Comparison of ENCODE assay signal across 8 cellular contexts in genomic region chr18:11946756-11947155, GRCh38. TPM values are rescaled to one million over a fixed set of nuclear protein-coding genes. Genes with fewer than 3 reads are reported as not detected.
A peak's percentile ranks its signal among the peaks of the same experiment; 100 is the strongest.
DNase-seq lines count a peak whose midpoint lies in the region; ATAC-seq, FAIRE-seq and TF ChIP-seq lines count a peak whose summit lies in the region.

No MANE protein-coding gene starts in this region.

- no peaks in the 10 kb centered on the region for H3K9me3 ChIP-seq in T-helper 17 cell (ENCODE audit: control insufficient read depth, low read length, poor library complexity, severe bottlenecking)
- H3K9me3 ChIP-seq in gastroesophageal sphincter, result no peaks in the 10 kb centered on the region

- peak overlapping the region; percentile 19 for H3K4me3 Mint-ChIP-seq in T-helper 17 cell
- no peak overlapping the region for H3K4me3 Mint-ChIP-seq in activated CD4-positive, alpha-beta T cell treated with anti-CD3 and anti-CD28 coated beads for 36 hours

- H3K4me1 ChIP-seq in gastroesophageal sphincter, result peaks cover 7 to 47% (median 10%) of the 10 kb centered on the region in 3 donors

- H3K27ac ChIP-seq in gastroesophageal sphincter, result peak overlapping the region; percentile 92 to 99 (median 96)

- no peaks in the 10 kb centered on the region for H3K9me3 Mint-ChIP-seq in activated CD4-positive, alpha-beta T cell treated with anti-CD3 and anti-CD28 coated beads for 36 hours (ENCODE audit: low read depth)

- FAIRE-seq in urothelium cell line (lab: Jason Lieb, UNC), result no peak

- no peaks in the 10 kb centered on the region for H3K27me3 Mint-ChIP-seq in T-helper 17 cell
- no peaks in the 10 kb centered on the region for H3K27me3 Mint-ChIP-seq in activated CD4-positive, alpha-beta T cell treated with anti-CD3 and anti-CD28 coated beads for 36 hours

- H3K27ac Mint-ChIP-seq in T-helper 17 cell, result peak overlapping the region; percentile 73
- H3K27ac Mint-ChIP-seq in activated CD4-positive, alpha-beta T cell treated with anti-CD3 and anti-CD28 coated beads for 36 hours, result no peak overlapping the region

- no peak for TF ChIP-seq CTCF in gastroesophageal sphincter (IDR thresholded peaks at IDR 0.05)

- TF ChIP-seq POLR2A in gastroesophageal sphincter (IDR thresholded peaks at IDR 0.05), result no peak

- TF ChIP-seq EP300 in gastroesophageal sphincter (IDR thresholded peaks at IDR 0.05), result no peak

- CTCF ChIA-PET in activated CD4-positive, alpha-beta T cell treated with anti-CD3 and anti-CD28 coated beads for 36 hours (lab: Charles Lee), result interaction anchor here (1.1 to 3.8 kb wide), 2 partner anchors 9 to 49 kb away, joined by 3 to 38 read pairs; no protein-coding TSS in a partner anchor

- ATAC-seq in T-helper 17 cell (no peak), gastroesophageal sphincter (peak; percentile 46), sciatic nerve (peak; percentile 55)
- no peak for ATAC-seq in activated CD4-positive, alpha-beta T cell treated with anti-CD3 and anti-CD28 coated beads for 36 hours

- intact Hi-C loops in sciatic nerve (cut with DNase I), result no loop called here
- intact Hi-C loops in activated CD4-positive, alpha-beta T cell treated with anti-CD3 and anti-CD28 coated beads for 36 hours (cut with DNase I, micrococcal nuclease), result loop anchor here (1.0 kb wide), 3 partner anchors 35 to 95 kb away; partner anchors contain the start of genes IMPA2 (in 2 of the 2), MPPE1 (in 2 of the 2) and CHMP1B (in 1 of the 2)

- H3K4me1 Mint-ChIP-seq in T-helper 17 cell, result peaks cover 11% of the 10 kb centered on the region
- peaks cover 10% of the 10 kb centered on the region for H3K4me1 Mint-ChIP-seq in activated CD4-positive, alpha-beta T cell treated with anti-CD3 and anti-CD28 coated beads for 36 hours

- H3K27me3 ChIP-seq in gastroesophageal sphincter, result no peaks in the 10 kb centered on the region

- POLR2A ChIA-PET in activated CD4-positive, alpha-beta T cell treated with anti-CD3 and anti-CD28 coated beads for 36 hours (lab: Charles Lee), result interaction anchor here (1.4 kb wide), 1 partner anchor 34 kb away, joined by 3 read pairs; no protein-coding TSS in a partner anchor

- DNase-seq in HCEC 1CT (peak; percentile 53), T-helper 17 cell (no peak), sciatic nerve (ENCODE audit: low spot score) (no peak), urothelium cell line (ENCODE audit: low spot score) (no peak), NCI-H146 (lab: John Stamatoyannopoulos, UW) (no peak)
- no peak for DNase-seq in activated CD8-positive, alpha-beta memory T cell treated with anti-CD3 and anti-CD28 coated beads, Interleukin-2, amount 50 U/mL, for 4 hours
- DNase-seq in activated CD4-positive, alpha-beta T cell treated with anti-CD3 and anti-CD28 coated beads for 36 hours, result no peak

- peak overlapping the region; percentile 12 to 59 for H3K4me3 ChIP-seq in gastroesophageal sphincter

- H3K36me3 Mint-ChIP-seq in T-helper 17 cell (ENCODE audit: low read depth), result no peaks in the 10 kb centered on the region
- H3K36me3 Mint-ChIP-seq in activated CD4-positive, alpha-beta T cell treated with anti-CD3 and anti-CD28 coated beads for 36 hours (ENCODE audit: low read depth), result no peaks in the 10 kb centered on the region

- 18 to 20% methylated on average over 3 of the region's 3 CpGs for WGBS in gastroesophageal sphincter (ENCODE audit: low coverage in 1 of 2), 2 donors

- no peaks in the 10 kb centered on the region for H3K36me3 ChIP-seq in gastroesophageal sphincter

RNA-seq across cellular contexts. Expression of gene IMPA2, which starts 34.6 kb away (rescaled TPM):
- total RNA-seq in T-helper 17 cell (1 to 10 TPM; 4.3 to 5.8 TPM), gastroesophageal sphincter (100 to 1,000 TPM; 112 to 385 (median 215) TPM), sciatic nerve (15.8 TPM)
- total RNA-seq in activated CD4-positive, alpha-beta T cell treated with anti-CD3 and anti-CD28 coated beads for 36 hours, result 10 to 100 TPM; 20.8 to 23.5 TPM

RNA-seq across cellular contexts. Expression of gene MPPE1, which starts 38.6 kb away (rescaled TPM):
- total RNA-seq in T-helper 17 cell, result 10 to 100 TPM; 72.9 to 79.3 TPM
- total RNA-seq in gastroesophageal sphincter, result 10 to 100 TPM; 19.5 to 33.8 (median 21.4) TPM
- total RNA-seq in sciatic nerve, result 41.6 TPM
- total RNA-seq in activated CD4-positive, alpha-beta T cell treated with anti-CD3 and anti-CD28 coated beads for 36 hours, result 10 to 100 TPM; 22.4 to 29.6 TPM

Comparison
In these comparisons a context has a peak if more than half of its experiments do, and no peak if none do; other contexts are left out.
1. ATAC-seq: peak in gastroesophageal sphincter (single experiment) and sciatic nerve (single experiment); none in T-helper 17 cell (single experiment) and activated CD4-positive, alpha-beta T cell treated with anti-CD3 and anti-CD28 coated beads for 36 hours (single experiment).